In genomic region chr9:133327834-133328484, GRCh38 we compare ENCODE assay signal across 1 cellular context.
A peak's percentile ranks its signal among the peaks of the same experiment; 100 is the strongest.
TF ChIP-seq lines count a peak whose summit lies in the region.

No MANE protein-coding gene starts in this region.

TF ChIP-seq in H1, 55 proteins besides CTCF, POLR2A, EP300 and RAD21:
- TF ChIP-seq PHF8 (conservative IDR thresholded peaks at IDR 0.05; ENCODE audit: low read depth, low read length), result no peak
- peak; percentile 50; the same call in 1 of the 2 replicates for TF ChIP-seq POLR2AphosphoS5 (IDR thresholded peaks at IDR 0.05; ENCODE audit: low read depth, low read length)
